Comparison of ENCODE assay signal across 14 cellular contexts in genomic region chr1:226956942-226957713, GRCh38. TPM values are rescaled to one million over a fixed set of nuclear protein-coding genes. Genes with fewer than 3 reads are reported as not detected.
DNase-seq lines count a peak whose midpoint lies in the region; ATAC-seq and TF ChIP-seq lines count a peak whose summit lies in the region.
"Had no signal": no experiment of that assay in that cellular context is flagged by ENCODE, and none has a peak within 500 bp of the region (broad histone marks: within the 10 kb centered on the region; RNA-seq: fewer than 3 reads in every experiment).

No MANE protein-coding gene starts in this region.

- no peak overlapping the region for H3K4me3 Mint-ChIP-seq in stimulated activated memory B cell treated with anti-CD40 and anti-IgM and Interleukin-4, amounts not matched to agents 10 μg/mL and 1 μg/mL and 100 μg/mL, for 72 hours

- ATAC-seq in Right ventricle myocardium superior (ENCODE audit: poor library complexity) (peak; percentile 3), left cardiac atrium (no peak), IMR-90 (ENCODE audit: low read depth) (no peak), left ventricle myocardium superior (peak; percentile 13), HG02642 (IDR thresholded peaks at IDR 0.05; ENCODE audit: poor library complexity, unreplicated experiment) (no peak), HG03196 (IDR thresholded peaks at IDR 0.05; ENCODE audit: unreplicated experiment) (no peak)
- ATAC-seq in stimulated activated memory B cell treated with anti-CD40 and anti-IgM and Interleukin-4, amounts not matched to agents 10 μg/mL and 1 μg/mL and 100 μg/mL, for 72 hours: no peak
- ATAC-seq: GM12878 had no signal

- peaks cover 60% of the 10 kb centered on the region for H3K4me1 Mint-ChIP-seq in stimulated activated memory B cell treated with anti-CD40 and anti-IgM and Interleukin-4, amounts not matched to agents 10 μg/mL and 1 μg/mL and 100 μg/mL, for 72 hours

- peaks cover 39% of the 10 kb centered on the region for H3K36me3 Mint-ChIP-seq in stimulated activated memory B cell treated with anti-CD40 and anti-IgM and Interleukin-4, amounts not matched to agents 10 μg/mL and 1 μg/mL and 100 μg/mL, for 72 hours

- CTCF ChIA-PET in IMR-90 (lab: Yijun Ruan, JAX): no interaction called here

- no peak overlapping the region for H3K18ac ChIP-seq in IMR-90 (ENCODE audit: low read depth, low read length)

- no peak overlapping the region for H3K4me3 ChIP-seq in IMR-90 (ENCODE audit: insufficient read depth, low read depth, low read length)
- H3K4me3 ChIP-seq: GM12878, Peyer's patch had no signal

- H3K27me3 Mint-ChIP-seq in stimulated activated memory B cell treated with anti-CD40 and anti-IgM and Interleukin-4, amounts not matched to agents 10 μg/mL and 1 μg/mL and 100 μg/mL, for 72 hours: no peaks in the 10 kb centered on the region

- no peaks in the 10 kb centered on the region for H3K36me3 ChIP-seq in IMR-90 (ENCODE audit: control insufficient read depth, insufficient read depth, low read length)
- H3K36me3 ChIP-seq: Peyer's patch had no signal

- no peak overlapping the region for H3K9ac ChIP-seq in IMR-90 (ENCODE audit: low read depth, low read length)

- H3K9me1 ChIP-seq in IMR-90 (ENCODE audit: insufficient read depth, low read length): no peaks in the 10 kb centered on the region

- no peak overlapping the region for H2BK5ac ChIP-seq in IMR-90 (ENCODE audit: low read depth, low read length, poor library complexity, severe bottlenecking)

- peak overlapping the region; percentile 79 for H3K27ac Mint-ChIP-seq in stimulated activated memory B cell treated with anti-CD40 and anti-IgM and Interleukin-4, amounts not matched to agents 10 μg/mL and 1 μg/mL and 100 μg/mL, for 72 hours

- no peaks in the 10 kb centered on the region for H3K79me1 ChIP-seq in IMR-90 (ENCODE audit: low read depth in 1 of 2, low read length in 2 of 2)

- peak overlapping the region; percentile 65 for H2AK9ac ChIP-seq in IMR-90 (replicated peaks; ENCODE audit: low read depth, low read length, poor library complexity)

- TF ChIP-seq RAD21 in IMR-90 (IDR thresholded peaks at IDR 0.05; ENCODE audit: low read length): no peak

- in situ Hi-C loops in IMR-90 (cut with MboI; ENCODE audit: low sequenced_read_pairs): no loop called here

- dilution Hi-C loops in IMR-90 (cut with HindIII; ENCODE audit: low sequenced_read_pairs, unreplicated experiment): no loop called here

- no peak overlapping the region for H2BK15ac ChIP-seq in IMR-90 (ENCODE audit: low read depth, low read length)

- no peak overlapping the region for H3K56ac ChIP-seq in IMR-90 (ENCODE audit: extremely low read depth, insufficient read depth, low read length)

- no peak for TF ChIP-seq CTCF in IMR-90 (conservative IDR thresholded peaks at IDR 0.05; ENCODE audit: low read depth, low read length)

- H4K20me1 ChIP-seq in IMR-90 (ENCODE audit: insufficient read depth, low read length): 0 out of 2 replicates have a peak, but pooled peaks cover 3% of the 10 kb centered on the region

- H3K23ac ChIP-seq in IMR-90 (ENCODE audit: low read depth, low read length): no peak overlapping the region

- no peak overlapping the region for H3K4ac ChIP-seq in IMR-90 (ENCODE audit: low read depth, low read length)

- whole genome bisulfite sequencing in IMR-90 (ENCODE audit: extremely low coverage in 2 of 2, insufficient read length in 1 of 2), 2 experiments: 76% methylated on average over 4 of the region's 6 CpGs; no CpG with 5 or more reads in 1 of the 2 experiments

- peaks cover 16% of the 10 kb centered on the region for H3K9me3 Mint-ChIP-seq in stimulated activated memory B cell treated with anti-CD40 and anti-IgM and Interleukin-4, amounts not matched to agents 10 μg/mL and 1 μg/mL and 100 μg/mL, for 72 hours

- TF ChIP-seq POLR2A in IMR-90 (IDR thresholded peaks at IDR 0.05; ENCODE audit: low read depth, low read length): no peak

- no peak overlapping the region for H2AFZ ChIP-seq in IMR-90 (replicated peaks; ENCODE audit: low read length, poor library complexity)

- DNase-seq in Right ventricle myocardium superior (no peak), left cardiac atrium (no peak), IMR-90 (no peak), left ventricle myocardium superior (no peak)
- no peak for DNase-seq in activated CD4-positive, alpha-beta T cell treated with anti-CD3 and anti-CD28 coated beads for 48 hours
- DNase-seq: H7, Kasumi-1, NCI-H187 treated with DMSO at 0.1 percent for 48 hours had no signal

- H3K14ac ChIP-seq in IMR-90 (replicated peaks; ENCODE audit: low read depth, low read length): no peak overlapping the region

- no peak overlapping the region for H4K8ac ChIP-seq in IMR-90 (ENCODE audit: low read depth in 2 of 2, low read length in 2 of 2)

- BruUV-seq in IMR-90 (replicated peaks; lab: Mats Ljungman, UMichigan): no TSS peak

- intact Hi-C loops in Right ventricle myocardium superior (cut with DNase I): no loop called here
- intact Hi-C loops in left cardiac atrium (cut with DNase I): no loop called here
- intact Hi-C loops in IMR-90 (cut with micrococcal nuclease): no loop called here
- intact Hi-C loops in left ventricle myocardium superior (cut with micrococcal nuclease): no loop called here

- POLR2A ChIA-PET in IMR-90 (lab: Charles Lee; ENCODE audit: unreplicated experiment): no interaction called here

- H3K27me3 ChIP-seq in IMR-90 (ENCODE audit: control insufficient read depth, insufficient read depth, low read length): no peaks in the 10 kb centered on the region
- H3K27me3 ChIP-seq: Peyer's patch had no signal

- H2BK120ac ChIP-seq in IMR-90 (ENCODE audit: low read depth, low read length): no peak overlapping the region

- no peak overlapping the region for H4K91ac ChIP-seq in IMR-90 (ENCODE audit: insufficient read depth, low read depth, low read length)

- H3K4me1 ChIP-seq in IMR-90 (ENCODE audit: control insufficient read depth, insufficient read depth, low read length): no peaks in the 10 kb centered on the region; the same call in 1 of the 2 replicates
- H3K4me1 ChIP-seq: Peyer's patch had no signal

- H3K9me3 ChIP-seq in IMR-90 (ENCODE audit: control insufficient read depth, insufficient read depth, low read length): peaks cover 1% of the 10 kb centered on the region; the same call in 1 of the 2 replicates
- H3K9me3 ChIP-seq: Peyer's patch had no signal

- H2BK20ac ChIP-seq in IMR-90 (ENCODE audit: low read depth, low read length): no peak overlapping the region

- no peak overlapping the region for H4K5ac ChIP-seq in IMR-90 (ENCODE audit: low read depth, low read length)

- no peak overlapping the region for H3K27ac ChIP-seq in IMR-90 (ENCODE audit: insufficient read depth, low read length)
- H3K27ac ChIP-seq: C4-2B, Peyer's patch had no signal

- H2AK5ac ChIP-seq in IMR-90 (ENCODE audit: low read depth, low read length): no peak overlapping the region

- no peak overlapping the region for H3K4me2 ChIP-seq in IMR-90 (ENCODE audit: low read depth, low read length)

TF ChIP-seq in IMR-90, 13 proteins besides CTCF, POLR2A, EP300 and RAD21:
- no peak for TF ChIP-seq USF2 (IDR thresholded peaks at IDR 0.05; ENCODE audit: low read depth, low read length)
- TF ChIP-seq CHD1 (IDR thresholded peaks at IDR 0.05; ENCODE audit: low read depth, low read length): no peak
- TF ChIP-seq SMC3 (IDR thresholded peaks at IDR 0.05; ENCODE audit: low read depth, low read length): no peak
- no peak for TF ChIP-seq NFE2L2 (IDR thresholded peaks at IDR 0.05; ENCODE audit: low read depth, low read length)

RNA-seq across cellular contexts. Expression of gene COQ8A, which starts 17.0 kb away (rescaled TPM):
- total RNA-seq in Right ventricle myocardium superior: 393 TPM
- 100 to 1,000 TPM; 107 to 179 TPM for total RNA-seq in left cardiac atrium
- 3.3 and 3.8 TPM in 2 replicates for total RNA-seq in IMR-90 (2012; rRNA removed)
- 5.8 and 6.1 TPM in 2 replicates for polyA plus RNA-seq in IMR-90 (2012; rRNA removed)
- 4.5 and 6.1 TPM in 2 replicates for polyA plus RNA-seq in IMR-90 (2012; cell fraction: cytosol; rRNA removed)
- 13.1 and 19.4 TPM in 2 replicates for polyA plus RNA-seq in IMR-90 (2012; cell fraction: nucleus; rRNA removed; ENCODE audit: low replicate concordance)
- total RNA-seq in left ventricle myocardium superior: 438 TPM

Comparison
In these comparisons a context has a peak if more than half of its experiments do, and no peak if none do; other contexts are left out.
1. ATAC-seq: peak in Right ventricle myocardium superior (single experiment) and left ventricle myocardium superior (single experiment); none in left cardiac atrium (0 of 2), IMR-90 (single experiment), stimulated activated memory B cell treated with anti-CD40 and anti-IgM and Interleukin-4, amounts not matched to agents 10 μg/mL and 1 μg/mL and 100 μg/mL, for 72 hours (single experiment), HG02642 (single experiment) and HG03196 (single experiment).
2. RNA of gene COQ8A, which starts 17.0 kb away (total RNA-seq): 438 TPM in left ventricle myocardium superior (single experiment), 393 TPM in Right ventricle myocardium superior (single experiment) and 107 to 179 TPM in left cardiac atrium; 3.3 to 3.8 TPM in IMR-90; every median in the first group is over 10 times any median in the second.